8 cellular contexts compared by ENCODE assay signal in the genomic region with DNA sequence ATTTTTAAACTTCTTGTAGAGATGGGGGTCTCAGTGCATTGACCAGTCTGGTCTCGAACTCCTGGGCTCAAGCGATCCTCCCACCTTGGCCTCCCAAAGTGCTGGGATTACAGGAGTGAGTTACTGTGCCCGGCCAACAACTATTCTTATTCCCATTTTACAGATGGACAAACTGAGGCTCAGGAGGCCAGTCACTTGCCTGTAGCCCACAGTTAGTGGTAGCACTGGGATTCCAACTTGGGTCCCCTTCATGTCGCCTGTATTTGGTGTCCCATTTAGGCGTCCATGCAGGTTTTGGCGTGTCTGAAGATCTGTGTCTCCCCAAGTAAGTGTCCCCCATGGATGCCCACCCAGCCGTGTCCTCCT. TPM values are rescaled to one million over a fixed set of nuclear protein-coding genes. Genes with fewer than 3 reads are reported as not detected.
DNase-seq lines count a peak whose midpoint lies in the region; ATAC-seq and TF ChIP-seq lines count a peak whose summit lies in the region.

No MANE protein-coding gene starts in this region.

- H3K27ac Mint-ChIP-seq in neural crest cell (ENCODE audit: unreplicated experiment): peak overlapping the region; percentile 21
- no peak overlapping the region for H3K27ac Mint-ChIP-seq in activated T-helper 2 cell treated with anti-CD3 and anti-CD28 coated beads, Interferon-gamma antibody, Interleukin-2, Interleukin-4, amounts not matched to agents 10 μg/mL and 5 μg/mL and 100 μg/mL, durations not matched to agents 14 hours and 24 hours and 36 hours

- H3K4me3 Mint-ChIP-seq in neural crest cell: peak overlapping the region; percentile 90
- H3K4me3 Mint-ChIP-seq in activated T-helper 2 cell treated with anti-CD3 and anti-CD28 coated beads, Interferon-gamma antibody, Interleukin-2, Interleukin-4, amounts not matched to agents 10 μg/mL and 5 μg/mL and 100 μg/mL, durations not matched to agents 14 hours and 24 hours and 36 hours (ENCODE audit: low read depth): no peak overlapping the region

- DNase-seq in heart left ventricle (no peak), Right ventricle myocardium superior (no peak), esophagus muscularis mucosa (ENCODE audit: extremely low spot score) (no peak), neural crest cell (ENCODE audit: low read depth, low spot score) (no peak), NCI-H510A treated with DMSO at 0.1 percent for 48 hours (lab: John Stamatoyannopoulos, UW) (no peak), DMS114 treated with DMSO at 0.1 percent for 48 hours (lab: John Stamatoyannopoulos, UW; ENCODE audit: unreplicated experiment) (no peak)
- no peak for DNase-seq in activated T-helper 2 cell treated with anti-CD3 and anti-CD28 coated beads, Interferon-gamma antibody, Interleukin-2, Interleukin-4, amounts not matched to agents 10 μg/mL and 5 μg/mL and 100 μg/mL, durations not matched to agents 14 hours and 24 hours and 36 hours (ENCODE audit: low spot score)

- H3K27me3 ChIP-seq in heart left ventricle (peaks cover 0 to 14% (median 0%) of the 10 kb centered on the region in 9 donors), esophagus muscularis mucosa (no peaks in the 10 kb centered on the region)

- intact Hi-C loops in heart left ventricle (cut with DNase I): no loop called here
- intact Hi-C loops in Right ventricle myocardium superior (cut with DNase I): no loop called here
- intact Hi-C loops in esophagus muscularis mucosa (cut with DNase I): no loop called here
- intact Hi-C loops in activated T-helper 2 cell treated with anti-CD3 and anti-CD28 coated beads, Interferon-gamma antibody, Interleukin-2, Interleukin-4, amounts not matched to agents 10 μg/mL and 5 μg/mL and 100 μg/mL, durations not matched to agents 14 hours and 24 hours and 36 hours (cut with micrococcal nuclease): no loop called here

- H3K36me3 ChIP-seq in heart left ventricle: peaks cover 0 to 17% (median 0%) of the 10 kb centered on the region in 9 donors
- peaks cover 0 to 16% (median 4%) of the 10 kb centered on the region in 4 donors for H3K36me3 ChIP-seq in esophagus muscularis mucosa
- H3K36me3 ChIP-seq in urinary bladder (ENCODE audit: insufficient read depth): no peaks in the 10 kb centered on the region

- peaks cover 0 to 22% (median 4%) of the 10 kb centered on the region in 12 donors for H3K4me1 ChIP-seq in heart left ventricle
- peaks cover 3 to 48% (median 42%) of the 10 kb centered on the region in 4 donors for H3K4me1 ChIP-seq in esophagus muscularis mucosa
- no peaks in the 10 kb centered on the region for H3K4me1 ChIP-seq in urinary bladder (ENCODE audit: insufficient read depth)

- no peak for TF ChIP-seq POLR2A in heart left ventricle (IDR thresholded peaks at IDR 0.05)
- TF ChIP-seq POLR2A in esophagus muscularis mucosa (IDR thresholded peaks at IDR 0.05; ENCODE audit: low read depth): no peak

- H3K9me3 Mint-ChIP-seq in neural crest cell: no peaks in the 10 kb centered on the region
- no peaks in the 10 kb centered on the region for H3K9me3 Mint-ChIP-seq in activated T-helper 2 cell treated with anti-CD3 and anti-CD28 coated beads, Interferon-gamma antibody, Interleukin-2, Interleukin-4, amounts not matched to agents 10 μg/mL and 5 μg/mL and 100 μg/mL, durations not matched to agents 14 hours and 24 hours and 36 hours

- ATAC-seq in heart left ventricle (no peak), Right ventricle myocardium superior (ENCODE audit: poor library complexity) (no peak)

- TF ChIP-seq EP300 in esophagus muscularis mucosa (IDR thresholded peaks at IDR 0.05): no peak

- H3K9me3 ChIP-seq in heart left ventricle (no peaks in the 10 kb centered on the region), esophagus muscularis mucosa (no peaks in the 10 kb centered on the region)

- peaks cover 47% of the 10 kb centered on the region for H3K4me1 Mint-ChIP-seq in neural crest cell
- no peaks in the 10 kb centered on the region for H3K4me1 Mint-ChIP-seq in activated T-helper 2 cell treated with anti-CD3 and anti-CD28 coated beads, Interferon-gamma antibody, Interleukin-2, Interleukin-4, amounts not matched to agents 10 μg/mL and 5 μg/mL and 100 μg/mL, durations not matched to agents 14 hours and 24 hours and 36 hours (ENCODE audit: low read depth)

- 66 to 77% (median 73%) methylated on average over 6 to 7 of the region's 7 CpGs for WGBS in heart left ventricle, 4 donors
- 67% methylated on average over 6 of the region's 7 CpGs for WGBS in esophagus muscularis mucosa
- WGBS in urinary bladder: 61% methylated on average over 7 of the region's 7 CpGs

- TF ChIP-seq CTCF in heart left ventricle (IDR thresholded peaks at IDR 0.05) (no peak), esophagus muscularis mucosa (IDR thresholded peaks at IDR 0.05) (no peak), neural crest cell (conservative IDR thresholded peaks at IDR 0.05) (no peak)

- H3K27me3 Mint-ChIP-seq in neural crest cell (ENCODE audit: low read depth): peaks cover 31% of the 10 kb centered on the region
- peaks cover 45% of the 10 kb centered on the region for H3K27me3 Mint-ChIP-seq in activated T-helper 2 cell treated with anti-CD3 and anti-CD28 coated beads, Interferon-gamma antibody, Interleukin-2, Interleukin-4, amounts not matched to agents 10 μg/mL and 5 μg/mL and 100 μg/mL, durations not matched to agents 14 hours and 24 hours and 36 hours (ENCODE audit: low read depth)

- H3K36me3 Mint-ChIP-seq in neural crest cell (ENCODE audit: low read depth): no peaks in the 10 kb centered on the region
- H3K36me3 Mint-ChIP-seq in activated T-helper 2 cell treated with anti-CD3 and anti-CD28 coated beads, Interferon-gamma antibody, Interleukin-2, Interleukin-4, amounts not matched to agents 10 μg/mL and 5 μg/mL and 100 μg/mL, durations not matched to agents 14 hours and 24 hours and 36 hours (ENCODE audit: low read depth): no peaks in the 10 kb centered on the region

- H3K27ac ChIP-seq in heart left ventricle: peak overlapping the region; percentile 67 to 97 (median 94)
- H3K27ac ChIP-seq in esophagus muscularis mucosa (replicated peaks in 1 of 4): peak overlapping the region; percentile 89 to 97 (median 92)
- H3K27ac ChIP-seq in urinary bladder (ENCODE audit: low read depth): peak overlapping the region; percentile 94

- H3K4me3 ChIP-seq in heart left ventricle: peak overlapping the region in 9 of 12 donors; percentile 58 to 79 (median 72)
- peak overlapping the region; percentile 62 to 95 (median 73) for H3K4me3 ChIP-seq in esophagus muscularis mucosa
- peak overlapping the region; percentile 70 for H3K4me3 ChIP-seq in urinary bladder (ENCODE audit: low read depth, low read length)

RNA-seq across cellular contexts. Expression of a gene that starts 0.8 kb away (rescaled TPM):
- total RNA-seq in heart left ventricle: 10 to 100 TPM in 7 of 9 donors, 1 to 10 TPM in 2; 9.3 to 62.5 (median 13.2) TPM
- polyA plus RNA-seq in heart left ventricle: 10 to 100 TPM in 1 of 2 donors, 1 to 10 TPM in 1; 5.0 to 21.1 TPM
- total RNA-seq in Right ventricle myocardium superior: 18.0 TPM
- total RNA-seq in esophagus muscularis mucosa: 100 to 1,000 TPM; 112 to 243 (median 172) TPM
- total RNA-seq in neural crest cell: 6.4 and 6.8 TPM in 2 replicates
- 53.7 TPM for total RNA-seq in urinary bladder
- polyA plus RNA-seq in urinary bladder: 55.0 TPM
- 0.21 and 0.50 TPM in 2 replicates for total RNA-seq in activated T-helper 2 cell treated with anti-CD3 and anti-CD28 coated beads, Interferon-gamma antibody, Interleukin-2, Interleukin-4, amounts not matched to agents 10 μg/mL and 5 μg/mL and 100 μg/mL, durations not matched to agents 14 hours and 24 hours and 36 hours

RNA-seq across cellular contexts. Expression of a gene that starts 25.2 kb away (rescaled TPM):
- total RNA-seq in heart left ventricle (1 to 10 TPM in 2 of 9 donors, under 1 TPM in 7; 0.18 to 3.8 (median 0.37) TPM), Right ventricle myocardium superior (0.56 TPM), esophagus muscularis mucosa (1 to 10 TPM; 1.7 to 3.0 (median 2.3) TPM), neural crest cell (0.39 TPM in 1 of 2 replicates, not detected in the other), urinary bladder (0.53 TPM)
- polyA plus RNA-seq in heart left ventricle (under 1 TPM; 0.11 to 0.35 TPM), urinary bladder (3.9 TPM)
- 0.34 and 1.2 TPM in 2 replicates for total RNA-seq in activated T-helper 2 cell treated with anti-CD3 and anti-CD28 coated beads, Interferon-gamma antibody, Interleukin-2, Interleukin-4, amounts not matched to agents 10 μg/mL and 5 μg/mL and 100 μg/mL, durations not matched to agents 14 hours and 24 hours and 36 hours

RNA-seq across cellular contexts. Expression of a gene that starts 45.9 kb away (rescaled TPM):
- 100 to 1,000 TPM in 7 of 9 donors, 10 to 100 TPM in 2; 88.7 to 138 (median 115) TPM for total RNA-seq in heart left ventricle
- 10 to 100 TPM; 64.2 to 91.0 TPM for polyA plus RNA-seq in heart left ventricle
- total RNA-seq in Right ventricle myocardium superior: 114 TPM
- total RNA-seq in esophagus muscularis mucosa: 100 to 1,000 TPM; 148 to 207 (median 179) TPM
- total RNA-seq in neural crest cell: 306 and 320 TPM in 2 replicates
- total RNA-seq in urinary bladder: 79.3 TPM
- 123 TPM for polyA plus RNA-seq in urinary bladder
- total RNA-seq in activated T-helper 2 cell treated with anti-CD3 and anti-CD28 coated beads, Interferon-gamma antibody, Interleukin-2, Interleukin-4, amounts not matched to agents 10 μg/mL and 5 μg/mL and 100 μg/mL, durations not matched to agents 14 hours and 24 hours and 36 hours: 283 and 294 TPM in 2 replicates
